In genomic region chr16:2155091-2156024, GRCh38 we compare ENCODE assay signal across 8 cellular contexts. TPM values are rescaled to one million over a fixed set of nuclear protein-coding genes. Genes with fewer than 3 reads are reported as not detected.
DNase-seq lines count a peak whose midpoint lies in the region; ATAC-seq and TF ChIP-seq lines count a peak whose summit lies in the region.

Gene TRAF7 (plus strand): TSS chr16:2155782. CDS start chr16:2163921, 8,139 bp downstream.

- DNase-seq in DMS153 treated with DMSO at 0.1 percent for 48 hours (lab: John Stamatoyannopoulos, UW; ENCODE audit: unreplicated experiment): peak; percentile 99
- DNase-seq in KBM-7: peak; percentile 100
- peak; percentile 97 for DNase-seq in activated T-cell treated with anti-CD3 and anti-CD28 coated beads, Interleukin-2, amount 50 U/mL, for 24 hours
- peak; percentile 100 for DNase-seq in epithelial cell of proximal tubule (ENCODE audit: low read depth)
- DNase-seq in mucosa of gallbladder (ENCODE audit: low spot score): peak; percentile 100
- peak; percentile 89 to 93 for DNase-seq in stimulated activated CD8-positive, alpha-beta memory T cell treated with anti-CD3 and anti-CD28 coated beads, Interleukin-4, amount 100 ng/mL, for 4 hours (ENCODE audit: low read depth in 2 of 2, low spot score in 1 of 2)

- TF ChIP-seq CTCF in epithelial cell of proximal tubule (conservative IDR thresholded peaks at IDR 0.05; ENCODE audit: low read depth, low read length): no peak

- peak within 1 kb of the TSS; percentile 97 for H3K4me3 Mint-ChIP-seq in activated T-cell treated with anti-CD3 and anti-CD28 coated beads, Interleukin-2, amount 50 U/mL, for 24 hours

- H3K36me3 Mint-ChIP-seq in activated T-cell treated with anti-CD3 and anti-CD28 coated beads, Interleukin-2, amount 50 U/mL, for 24 hours (ENCODE audit: low read depth): peaks cover 64% of the 10 kb centered on the region

- in situ Hi-C loops in KBM-7 (cut with MboI; ENCODE audit: low pct_unique_long_range_greater_than_20kb, low sequenced_read_pairs): loop anchor here (10.0 kb wide), 1 partner anchor 59 kb away; the partner anchor contains the start of genes BRICD5 and PGP

- H3K27ac Mint-ChIP-seq in activated T-cell treated with anti-CD3 and anti-CD28 coated beads, Interleukin-2, amount 50 U/mL, for 24 hours: peak within 1 kb of the TSS; percentile 98

- peak; percentile 75 for ATAC-seq in GM21717 (IDR thresholded peaks at IDR 0.05; ENCODE audit: unreplicated experiment)

- H3K9me3 Mint-ChIP-seq in activated T-cell treated with anti-CD3 and anti-CD28 coated beads, Interleukin-2, amount 50 U/mL, for 24 hours: no peaks in the 10 kb centered on the region

- peak within 1 kb of the TSS; percentile 100 for H3K4me3 ChIP-seq in epithelial cell of proximal tubule (ENCODE audit: low read depth, low read length)

- no peaks in the 10 kb centered on the region for H3K27me3 Mint-ChIP-seq in activated T-cell treated with anti-CD3 and anti-CD28 coated beads, Interleukin-2, amount 50 U/mL, for 24 hours

- H3K4me1 Mint-ChIP-seq in activated T-cell treated with anti-CD3 and anti-CD28 coated beads, Interleukin-2, amount 50 U/mL, for 24 hours (ENCODE audit: low read depth): peaks cover 43% of the 10 kb centered on the region

TF ChIP-seq in PFSK-1, 5 proteins besides CTCF, POLR2A, EP300 and RAD21:
- TF ChIP-seq, protein P1, sequence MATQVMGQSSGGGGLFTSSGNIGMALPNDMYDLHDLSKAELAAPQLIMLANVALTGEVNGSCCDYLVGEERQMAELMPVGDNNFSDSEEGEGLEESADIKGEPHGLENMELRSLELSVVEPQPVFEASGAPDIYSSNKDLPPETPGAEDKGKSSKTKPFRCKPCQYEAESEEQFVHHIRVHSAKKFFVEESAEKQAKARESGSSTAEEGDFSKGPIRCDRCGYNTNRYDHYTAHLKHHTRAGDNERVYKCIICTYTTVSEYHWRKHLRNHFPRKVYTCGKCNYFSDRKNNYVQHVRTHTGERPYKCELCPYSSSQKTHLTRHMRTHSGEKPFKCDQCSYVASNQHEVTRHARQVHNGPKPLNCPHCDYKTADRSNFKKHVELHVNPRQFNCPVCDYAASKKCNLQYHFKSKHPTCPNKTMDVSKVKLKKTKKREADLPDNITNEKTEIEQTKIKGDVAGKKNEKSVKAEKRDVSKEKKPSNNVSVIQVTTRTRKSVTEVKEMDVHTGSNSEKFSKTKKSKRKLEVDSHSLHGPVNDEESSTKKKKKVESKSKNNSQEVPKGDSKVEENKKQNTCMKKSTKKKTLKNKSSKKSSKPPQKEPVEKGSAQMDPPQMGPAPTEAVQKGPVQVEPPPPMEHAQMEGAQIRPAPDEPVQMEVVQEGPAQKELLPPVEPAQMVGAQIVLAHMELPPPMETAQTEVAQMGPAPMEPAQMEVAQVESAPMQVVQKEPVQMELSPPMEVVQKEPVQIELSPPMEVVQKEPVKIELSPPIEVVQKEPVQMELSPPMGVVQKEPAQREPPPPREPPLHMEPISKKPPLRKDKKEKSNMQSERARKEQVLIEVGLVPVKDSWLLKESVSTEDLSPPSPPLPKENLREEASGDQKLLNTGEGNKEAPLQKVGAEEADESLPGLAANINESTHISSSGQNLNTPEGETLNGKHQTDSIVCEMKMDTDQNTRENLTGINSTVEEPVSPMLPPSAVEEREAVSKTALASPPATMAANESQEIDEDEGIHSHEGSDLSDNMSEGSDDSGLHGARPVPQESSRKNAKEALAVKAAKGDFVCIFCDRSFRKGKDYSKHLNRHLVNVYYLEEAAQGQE (IDR thresholded peaks at IDR 0.05; ENCODE audit: insufficient read depth in 1 of 2, low read depth in 2 of 2, low read length in 2 of 2): peak in 1 of 2 experiments; percentile 68; a peak in 1 of 4 replicates
- TF ChIP-seq TAF1 (IDR thresholded peaks at IDR 0.05; ENCODE audit: borderline replicate concordance, insufficient read depth, low read length) (peak; percentile 99), FOXP2 (optimal IDR thresholded peaks at IDR 0.05; ENCODE audit: borderline replicate concordance, extremely low read depth, extremely low read length, insufficient read depth) (no peak), POLR2AphosphoS5 (IDR thresholded peaks at IDR 0.05; ENCODE audit: low read depth, low read length) (peak; percentile 100), SIN3A (IDR thresholded peaks at IDR 0.05; ENCODE audit: borderline replicate concordance, insufficient read depth, low read length) (peak; percentile 67; the same call in 1 of the 2 replicates)

RNA-seq across cellular contexts. Expression of gene TRAF7, which starts in this region (rescaled TPM):
- polyA plus RNA-seq in PFSK-1 (2012; ENCODE audit: insufficient read length, low read depth): 70.8 TPM
- total RNA-seq in epithelial cell of proximal tubule: 48.6 and 63.9 TPM in 2 replicates
- 100 TPM for total RNA-seq in mucosa of gallbladder

Comparison
In these comparisons a context has a peak if more than half of its experiments do, and no peak if none do; other contexts are left out.
1. Peak in every context shown above with its lines: DNase-seq, ATAC-seq and H3K4me3 ChIP-seq.